Comparison of ENCODE assay signal across 8 cellular contexts in genomic region chr6:139290787-139291294, GRCh38. TPM values are rescaled to one million over a fixed set of nuclear protein-coding genes. Genes with fewer than 3 reads are reported as not detected.
A peak's percentile ranks its signal among the peaks of the same experiment; 100 is the strongest.
DNase-seq lines count a peak whose midpoint lies in the region; ATAC-seq and TF ChIP-seq lines count a peak whose summit lies in the region.

No MANE protein-coding gene starts in this region.

- no peak overlapping the region for H3K4me3 ChIP-seq in H7 (ENCODE audit: insufficient read depth, low read depth, low read length)
- no peak overlapping the region for H3K4me3 ChIP-seq in WERI-Rb-1 (ENCODE audit: low read depth, low read length)

- DNase-seq in GF-D8 (lab: John Stamatoyannopoulos, UW) (peak; percentile 72), iris pigment epithelial cell (ENCODE audit: low read depth) (peak; percentile 53), superior temporal gyrus (ENCODE audit: extremely low spot score) (peak; percentile 46), H7 (no peak), WERI-Rb-1 (no peak)

- H3K27me3 ChIP-seq in H7 (ENCODE audit: control insufficient read depth, insufficient read depth, low read length) (no peaks in the 10 kb centered on the region), WERI-Rb-1 (ENCODE audit: insufficient read depth, low read depth, severe bottlenecking) (no peaks in the 10 kb centered on the region)

- no peak for TF ChIP-seq CTCF in WERI-Rb-1 (IDR thresholded peaks at IDR 0.05; ENCODE audit: low read depth, low read length)

- H3K27ac Mint-ChIP-seq in activated T-helper 17 cell treated with anti-CD3 and anti-CD28 coated beads, Interleukin-2, amount 50 U/mL, for 72 hours, result peak overlapping the region; percentile 91

- peaks cover 33% of the 10 kb centered on the region for H3K4me1 Mint-ChIP-seq in activated T-helper 17 cell treated with anti-CD3 and anti-CD28 coated beads, Interleukin-2, amount 50 U/mL, for 72 hours

- no peaks in the 10 kb centered on the region for H3K27me3 Mint-ChIP-seq in activated T-helper 17 cell treated with anti-CD3 and anti-CD28 coated beads, Interleukin-2, amount 50 U/mL, for 72 hours

- ATAC-seq in GM21360 (IDR thresholded peaks at IDR 0.05; ENCODE audit: unreplicated experiment), result peak; percentile 73
- ATAC-seq in HG03558 (IDR thresholded peaks at IDR 0.05; ENCODE audit: extremely low read depth, unreplicated experiment), result peak; percentile 61
- ATAC-seq in activated T-helper 17 cell treated with anti-CD3 and anti-CD28 coated beads, Interleukin-2, amount 50 U/mL, for 72 hours (replicated peaks), result peak; percentile 42

- no peaks in the 10 kb centered on the region for H3K36me3 Mint-ChIP-seq in activated T-helper 17 cell treated with anti-CD3 and anti-CD28 coated beads, Interleukin-2, amount 50 U/mL, for 72 hours (ENCODE audit: low read depth)

- H3K27ac ChIP-seq in WERI-Rb-1, result no peak overlapping the region

- H3K9me3 ChIP-seq in WERI-Rb-1 (ENCODE audit: severe bottlenecking), result no peaks in the 10 kb centered on the region

- H3K4me3 Mint-ChIP-seq in activated T-helper 17 cell treated with anti-CD3 and anti-CD28 coated beads, Interleukin-2, amount 50 U/mL, for 72 hours, result peak overlapping the region; percentile 74

- H3K36me3 ChIP-seq in H7 (replicated peaks; ENCODE audit: control insufficient read depth, insufficient read depth, low read length), result no peaks in the 10 kb centered on the region
- no peaks in the 10 kb centered on the region for H3K36me3 ChIP-seq in WERI-Rb-1

- no peaks in the 10 kb centered on the region for H3K9me3 Mint-ChIP-seq in activated T-helper 17 cell treated with anti-CD3 and anti-CD28 coated beads, Interleukin-2, amount 50 U/mL, for 72 hours

RNA-seq across cellular contexts. Expression of gene TXLNB, which starts 1.0 kb away (rescaled TPM):
- total RNA-seq in activated T-helper 17 cell treated with anti-CD3 and anti-CD28 coated beads, Interleukin-2, amount 50 U/mL, for 72 hours, result under 1 TPM; 0.24 to 0.37 TPM
- total RNA-seq in H7 (2014; rRNA removed; shearing (Covaris generic)), result not detected in 2 replicates

Comparison
In these comparisons a context has a peak if more than half of its experiments do, and no peak if none do; other contexts are left out.
1. DNase-seq: peak in GF-D8 (single experiment), iris pigment epithelial cell (single experiment) and superior temporal gyrus (single experiment); none in H7 (single experiment) and WERI-Rb-1 (single experiment).
2. Peak in every context shown above with its lines, with median percentiles within 50 percentile points of each other: ATAC-seq.